1 cellular context compared by ENCODE assay signal in genomic region chr3:16319307-16319706, GRCh38.
A peak's percentile ranks its signal among the peaks of the same experiment; 100 is the strongest.
TF ChIP-seq lines count a peak whose summit lies in the region.

No MANE protein-coding gene starts in this region.

TF ChIP-seq in K562, 482 proteins besides CTCF, POLR2A, EP300 and RAD21 (continued from another document):
- TF ChIP-seq RREB1 (CRISPR knock-in tag; IDR thresholded peaks at IDR 0.05) (no peak), NUFIP1 (IDR thresholded peaks at IDR 0.05; ENCODE audit: partially characterized antibody) (no peak), FOXA3 (CRISPR knock-in tag; conservative IDR thresholded peaks at IDR 0.05 in 1 of 2, IDR thresholded peaks at IDR 0.05 in 1 of 2) (no peak), SMAD3 (CRISPR knock-in tag; conservative IDR thresholded peaks at IDR 0.05) (no peak), POU5F1 (IDR thresholded peaks at IDR 0.05; ENCODE audit: borderline replicate concordance, low read depth, low read length, partially characterized antibody) (no peak), SMC3 (conservative IDR thresholded peaks at IDR 0.05; ENCODE audit: insufficient read depth, low read depth, low read length) (peak; percentile 79), BHLHE40 (IDR thresholded peaks at IDR 0.05; ENCODE audit: low read length) (peak; percentile 62), HDAC1 (IDR thresholded peaks at IDR 0.05) (no peak), ZNF23 (CRISPR knock-in tag; IDR thresholded peaks at IDR 0.05) (no peak), SETDB1 (IDR thresholded peaks at IDR 0.05; ENCODE audit: low read length) (no peak), EHMT2 (IDR thresholded peaks at IDR 0.05) (no peak), HNRNPL (IDR thresholded peaks at IDR 0.05; ENCODE audit: low read depth, low read length) (no peak), MIER1 (IDR thresholded peaks at IDR 0.05; ENCODE audit: low read depth) (no peak), POLR2H (tag; IDR thresholded peaks at IDR 0.05; ENCODE audit: low read depth) (no peak), ZNF184 (CRISPR knock-in tag; IDR thresholded peaks at IDR 0.05) (no peak), ETV1 (tag; conservative IDR thresholded peaks at IDR 0.05; ENCODE audit: low read depth) (no peak), NR2C1 (IDR thresholded peaks at IDR 0.05) (no peak), NR2C1 (tag; IDR thresholded peaks at IDR 0.05) (no peak), CHD1 (IDR thresholded peaks at IDR 0.05; ENCODE audit: low read length) (no peak), NEUROD1 (IDR thresholded peaks at IDR 0.05; ENCODE audit: borderline replicate concordance, low read depth, low read length, partially characterized antibody) (no peak)
- TF ChIP-seq, protein P1, sequence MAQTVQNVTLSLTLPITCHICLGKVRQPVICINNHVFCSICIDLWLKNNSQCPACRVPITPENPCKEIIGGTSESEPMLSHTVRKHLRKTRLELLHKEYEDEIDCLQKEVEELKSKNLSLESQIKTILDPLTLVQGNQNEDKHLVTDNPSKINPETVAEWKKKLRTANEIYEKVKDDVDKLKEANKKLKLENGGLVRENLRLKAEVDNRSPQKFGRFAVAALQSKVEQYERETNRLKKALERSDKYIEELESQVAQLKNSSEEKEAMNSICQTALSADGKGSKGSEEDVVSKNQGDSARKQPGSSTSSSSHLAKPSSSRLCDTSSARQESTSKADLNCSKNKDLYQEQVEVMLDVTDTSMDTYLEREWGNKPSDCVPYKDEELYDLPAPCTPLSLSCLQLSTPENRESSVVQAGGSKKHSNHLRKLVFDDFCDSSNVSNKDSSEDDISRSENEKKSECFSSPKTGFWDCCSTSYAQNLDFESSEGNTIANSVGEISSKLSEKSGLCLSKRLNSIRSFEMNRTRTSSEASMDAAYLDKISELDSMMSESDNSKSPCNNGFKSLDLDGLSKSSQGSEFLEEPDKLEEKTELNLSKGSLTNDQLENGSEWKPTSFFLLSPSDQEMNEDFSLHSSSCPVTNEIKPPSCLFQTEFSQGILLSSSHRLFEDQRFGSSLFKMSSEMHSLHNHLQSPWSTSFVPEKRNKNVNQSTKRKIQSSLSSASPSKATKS (CRISPR knock-in tag; IDR thresholded peaks at IDR 0.05): no peak
- TF ChIP-seq, protein P2, sequence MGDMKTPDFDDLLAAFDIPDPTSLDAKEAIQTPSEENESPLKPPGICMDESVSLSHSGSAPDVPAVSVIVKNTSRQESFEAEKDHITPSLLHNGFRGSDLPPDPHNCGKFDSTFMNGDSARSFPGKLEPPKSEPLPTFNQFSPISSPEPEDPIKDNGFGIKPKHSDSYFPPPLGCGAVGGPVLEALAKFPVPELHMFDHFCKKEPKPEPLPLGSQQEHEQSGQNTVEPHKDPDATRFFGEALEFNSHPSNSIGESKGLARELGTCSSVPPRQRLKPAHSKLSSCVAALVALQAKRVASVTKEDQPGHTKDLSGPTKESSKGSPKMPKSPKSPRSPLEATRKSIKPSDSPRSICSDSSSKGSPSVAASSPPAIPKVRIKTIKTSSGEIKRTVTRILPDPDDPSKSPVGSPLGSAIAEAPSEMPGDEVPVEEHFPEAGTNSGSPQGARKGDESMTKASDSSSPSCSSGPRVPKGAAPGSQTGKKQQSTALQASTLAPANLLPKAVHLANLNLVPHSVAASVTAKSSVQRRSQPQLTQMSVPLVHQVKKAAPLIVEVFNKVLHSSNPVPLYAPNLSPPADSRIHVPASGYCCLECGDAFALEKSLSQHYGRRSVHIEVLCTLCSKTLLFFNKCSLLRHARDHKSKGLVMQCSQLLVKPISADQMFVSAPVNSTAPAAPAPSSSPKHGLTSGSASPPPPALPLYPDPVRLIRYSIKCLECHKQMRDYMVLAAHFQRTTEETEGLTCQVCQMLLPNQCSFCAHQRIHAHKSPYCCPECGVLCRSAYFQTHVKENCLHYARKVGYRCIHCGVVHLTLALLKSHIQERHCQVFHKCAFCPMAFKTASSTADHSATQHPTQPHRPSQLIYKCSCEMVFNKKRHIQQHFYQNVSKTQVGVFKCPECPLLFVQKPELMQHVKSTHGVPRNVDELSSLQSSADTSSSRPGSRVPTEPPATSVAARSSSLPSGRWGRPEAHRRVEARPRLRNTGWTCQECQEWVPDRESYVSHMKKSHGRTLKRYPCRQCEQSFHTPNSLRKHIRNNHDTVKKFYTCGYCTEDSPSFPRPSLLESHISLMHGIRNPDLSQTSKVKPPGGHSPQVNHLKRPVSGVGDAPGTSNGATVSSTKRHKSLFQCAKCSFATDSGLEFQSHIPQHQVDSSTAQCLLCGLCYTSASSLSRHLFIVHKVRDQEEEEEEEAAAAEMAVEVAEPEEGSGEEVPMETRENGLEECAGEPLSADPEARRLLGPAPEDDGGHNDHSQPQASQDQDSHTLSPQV (IDR thresholded peaks at IDR 0.05): peak; percentile 79
- TF ChIP-seq, protein P3, sequence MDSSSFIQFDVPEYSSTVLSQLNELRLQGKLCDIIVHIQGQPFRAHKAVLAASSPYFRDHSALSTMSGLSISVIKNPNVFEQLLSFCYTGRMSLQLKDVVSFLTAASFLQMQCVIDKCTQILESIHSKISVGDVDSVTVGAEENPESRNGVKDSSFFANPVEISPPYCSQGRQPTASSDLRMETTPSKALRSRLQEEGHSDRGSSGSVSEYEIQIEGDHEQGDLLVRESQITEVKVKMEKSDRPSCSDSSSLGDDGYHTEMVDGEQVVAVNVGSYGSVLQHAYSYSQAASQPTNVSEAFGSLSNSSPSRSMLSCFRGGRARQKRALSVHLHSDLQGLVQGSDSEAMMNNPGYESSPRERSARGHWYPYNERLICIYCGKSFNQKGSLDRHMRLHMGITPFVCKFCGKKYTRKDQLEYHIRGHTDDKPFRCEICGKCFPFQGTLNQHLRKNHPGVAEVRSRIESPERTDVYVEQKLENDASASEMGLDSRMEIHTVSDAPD (CRISPR knock-in tag; IDR thresholded peaks at IDR 0.05): no peak
- TF ChIP-seq, protein P4, sequence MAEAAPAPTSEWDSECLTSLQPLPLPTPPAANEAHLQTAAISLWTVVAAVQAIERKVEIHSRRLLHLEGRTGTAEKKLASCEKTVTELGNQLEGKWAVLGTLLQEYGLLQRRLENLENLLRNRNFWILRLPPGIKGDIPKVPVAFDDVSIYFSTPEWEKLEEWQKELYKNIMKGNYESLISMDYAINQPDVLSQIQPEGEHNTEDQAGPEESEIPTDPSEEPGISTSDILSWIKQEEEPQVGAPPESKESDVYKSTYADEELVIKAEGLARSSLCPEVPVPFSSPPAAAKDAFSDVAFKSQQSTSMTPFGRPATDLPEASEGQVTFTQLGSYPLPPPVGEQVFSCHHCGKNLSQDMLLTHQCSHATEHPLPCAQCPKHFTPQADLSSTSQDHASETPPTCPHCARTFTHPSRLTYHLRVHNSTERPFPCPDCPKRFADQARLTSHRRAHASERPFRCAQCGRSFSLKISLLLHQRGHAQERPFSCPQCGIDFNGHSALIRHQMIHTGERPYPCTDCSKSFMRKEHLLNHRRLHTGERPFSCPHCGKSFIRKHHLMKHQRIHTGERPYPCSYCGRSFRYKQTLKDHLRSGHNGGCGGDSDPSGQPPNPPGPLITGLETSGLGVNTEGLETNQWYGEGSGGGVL (CRISPR knock-in tag; IDR thresholded peaks at IDR 0.05): no peak
